ENCODE assay signal across 11 cellular contexts in the genomic region with DNA sequence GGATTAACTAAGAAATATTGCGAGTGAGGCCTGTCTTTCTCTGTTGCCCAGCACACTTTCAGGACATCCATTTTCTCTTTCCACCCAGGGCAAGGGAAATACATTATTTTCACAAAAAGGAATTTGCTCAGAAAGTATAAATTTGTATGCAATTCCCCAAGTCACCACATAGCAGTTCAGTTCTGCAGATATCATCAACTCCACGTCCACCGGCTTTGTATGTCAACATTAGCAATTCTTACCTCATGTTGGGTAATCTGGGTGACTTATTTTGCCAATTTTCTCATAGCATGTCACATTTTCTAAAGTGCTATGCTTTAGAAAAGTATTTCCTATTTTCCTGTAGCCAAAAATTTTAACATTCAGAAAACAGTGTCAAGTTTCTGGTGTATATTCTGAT.
DNase-seq lines count a peak whose midpoint lies in the region; TF ChIP-seq lines count a peak whose summit lies in the region.
"Had no signal": no experiment of that assay in that cellular context is flagged by ENCODE, and none has a peak within 500 bp of the region (broad histone marks: within the 10 kb centered on the region; RNA-seq: fewer than 3 reads in every experiment).

No MANE protein-coding gene starts in this region.

- H3K4me3 ChIP-seq in epithelial cell of proximal tubule (ENCODE audit: low read depth, low read length) = no peak overlapping the region

- peak; percentile 22 for TF ChIP-seq CTCF in epithelial cell of proximal tubule (conservative IDR thresholded peaks at IDR 0.05; ENCODE audit: low read depth, low read length)

- peak; percentile 13 for DNase-seq in H4 (ENCODE audit: low spot score)
- peak; percentile 66 for DNase-seq in OCI-M1 (lab: John Stamatoyannopoulos, UW)
- no peak for DNase-seq in epithelial cell of proximal tubule (ENCODE audit: low read depth)
- DNase-seq in renal cortical epithelial cell (ENCODE audit: low read depth) = peak; percentile 13
- DNase-seq in superior temporal gyrus (ENCODE audit: extremely low spot score) = no peak
- no peak for DNase-seq in ecto neural progenitor cell (ENCODE audit: low spot score)
- no peak for DNase-seq in stimulated activated CD4-positive, alpha-beta T cell treated with anti-CD3 and anti-CD28 coated beads, Interleukin-2, amount 100 ng/mL, for 48 hours
- DNase-seq: activated CD4-positive, alpha-beta T cell treated with anti-CD3 and anti-CD28 coated beads for 1 hour; activated naive CD4-positive, alpha-beta T cell; kidney; NCI-H1436 had no signal

Comparison
In these comparisons a context has a peak if more than half of its experiments do, and no peak if none do; other contexts are left out.
1. DNase-seq: peak in H4 (single experiment), OCI-M1 (single experiment) and renal cortical epithelial cell (single experiment); none in epithelial cell of proximal tubule (single experiment), superior temporal gyrus (single experiment), ecto neural progenitor cell (single experiment) and stimulated activated CD4-positive, alpha-beta T cell treated with anti-CD3 and anti-CD28 coated beads, Interleukin-2, amount 100 ng/mL, for 48 hours (0 of 2).